1 cellular context compared by ENCODE assay signal in the genomic region with DNA sequence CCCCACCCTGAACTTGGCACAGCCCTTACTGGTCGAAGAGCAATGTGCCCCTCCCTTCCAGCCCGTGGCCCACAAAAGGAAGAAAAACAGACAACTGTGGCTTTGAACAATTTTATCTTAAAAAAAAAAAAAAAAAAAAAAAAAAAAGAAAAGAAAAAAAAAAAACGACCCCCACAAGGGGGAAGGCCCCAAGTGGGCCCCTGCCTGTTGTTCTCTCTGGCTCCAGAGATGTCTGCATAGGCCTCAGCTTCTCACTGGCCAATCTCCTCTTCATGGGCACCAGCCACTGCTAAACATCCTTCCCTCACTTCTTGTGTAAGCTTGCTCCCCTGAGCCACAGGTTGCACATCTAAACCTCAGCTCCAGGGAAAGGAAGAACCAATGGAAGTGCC.
TF ChIP-seq lines count a peak whose summit lies in the region.

No MANE protein-coding gene starts in this region.

TF ChIP-seq in GM23338, 12 proteins besides CTCF, POLR2A, EP300 and RAD21 (continued from another document):
- TF ChIP-seq, protein P1, sequence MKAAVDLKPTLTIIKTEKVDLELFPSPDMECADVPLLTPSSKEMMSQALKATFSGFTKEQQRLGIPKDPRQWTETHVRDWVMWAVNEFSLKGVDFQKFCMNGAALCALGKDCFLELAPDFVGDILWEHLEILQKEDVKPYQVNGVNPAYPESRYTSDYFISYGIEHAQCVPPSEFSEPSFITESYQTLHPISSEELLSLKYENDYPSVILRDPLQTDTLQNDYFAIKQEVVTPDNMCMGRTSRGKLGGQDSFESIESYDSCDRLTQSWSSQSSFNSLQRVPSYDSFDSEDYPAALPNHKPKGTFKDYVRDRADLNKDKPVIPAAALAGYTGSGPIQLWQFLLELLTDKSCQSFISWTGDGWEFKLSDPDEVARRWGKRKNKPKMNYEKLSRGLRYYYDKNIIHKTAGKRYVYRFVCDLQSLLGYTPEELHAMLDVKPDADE (IDR thresholded peaks at IDR 0.05): no peak
- no peak for TF ChIP-seq ZNF331 (CRISPR knock-in tag; IDR thresholded peaks at IDR 0.05; ENCODE audit: low read depth)
- TF ChIP-seq JUNB (IDR thresholded peaks at IDR 0.05; ENCODE audit: unreplicated experiment): no peak
- TF ChIP-seq EZH2 (IDR thresholded peaks at IDR 0.05; ENCODE audit: low read depth, unreplicated experiment): no peak
- TF ChIP-seq NANOG (IDR thresholded peaks at IDR 0.05; ENCODE audit: borderline replicate concordance): no peak
- TF ChIP-seq STAT1 (IDR thresholded peaks at IDR 0.05; ENCODE audit: unreplicated experiment): no peak
- no peak for TF ChIP-seq ZNF114 (CRISPR knock-in tag; IDR thresholded peaks at IDR 0.05)
- no peak for TF ChIP-seq POLR2AphosphoS5 (IDR thresholded peaks at IDR 0.05; ENCODE audit: low read depth)
- no peak for TF ChIP-seq EZH2phosphoT487 (IDR thresholded peaks at IDR 0.05; ENCODE audit: unreplicated experiment)
- TF ChIP-seq CREB1 (CRISPR knock-in tag; IDR thresholded peaks at IDR 0.05; ENCODE audit: low read depth): no peak
- TF ChIP-seq, protein P2, sequence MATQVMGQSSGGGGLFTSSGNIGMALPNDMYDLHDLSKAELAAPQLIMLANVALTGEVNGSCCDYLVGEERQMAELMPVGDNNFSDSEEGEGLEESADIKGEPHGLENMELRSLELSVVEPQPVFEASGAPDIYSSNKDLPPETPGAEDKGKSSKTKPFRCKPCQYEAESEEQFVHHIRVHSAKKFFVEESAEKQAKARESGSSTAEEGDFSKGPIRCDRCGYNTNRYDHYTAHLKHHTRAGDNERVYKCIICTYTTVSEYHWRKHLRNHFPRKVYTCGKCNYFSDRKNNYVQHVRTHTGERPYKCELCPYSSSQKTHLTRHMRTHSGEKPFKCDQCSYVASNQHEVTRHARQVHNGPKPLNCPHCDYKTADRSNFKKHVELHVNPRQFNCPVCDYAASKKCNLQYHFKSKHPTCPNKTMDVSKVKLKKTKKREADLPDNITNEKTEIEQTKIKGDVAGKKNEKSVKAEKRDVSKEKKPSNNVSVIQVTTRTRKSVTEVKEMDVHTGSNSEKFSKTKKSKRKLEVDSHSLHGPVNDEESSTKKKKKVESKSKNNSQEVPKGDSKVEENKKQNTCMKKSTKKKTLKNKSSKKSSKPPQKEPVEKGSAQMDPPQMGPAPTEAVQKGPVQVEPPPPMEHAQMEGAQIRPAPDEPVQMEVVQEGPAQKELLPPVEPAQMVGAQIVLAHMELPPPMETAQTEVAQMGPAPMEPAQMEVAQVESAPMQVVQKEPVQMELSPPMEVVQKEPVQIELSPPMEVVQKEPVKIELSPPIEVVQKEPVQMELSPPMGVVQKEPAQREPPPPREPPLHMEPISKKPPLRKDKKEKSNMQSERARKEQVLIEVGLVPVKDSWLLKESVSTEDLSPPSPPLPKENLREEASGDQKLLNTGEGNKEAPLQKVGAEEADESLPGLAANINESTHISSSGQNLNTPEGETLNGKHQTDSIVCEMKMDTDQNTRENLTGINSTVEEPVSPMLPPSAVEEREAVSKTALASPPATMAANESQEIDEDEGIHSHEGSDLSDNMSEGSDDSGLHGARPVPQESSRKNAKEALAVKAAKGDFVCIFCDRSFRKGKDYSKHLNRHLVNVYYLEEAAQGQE (IDR thresholded peaks at IDR 0.05; ENCODE audit: unreplicated experiment): no peak
TF ChIP-seq in GM23338: peak in this region for 0.
